In genomic region chr2:127733113-127733815, GRCh38 we compare ENCODE assay signal across 23 cellular contexts. TPM values are rescaled to one million over a fixed set of nuclear protein-coding genes. Genes with fewer than 3 reads are reported as not detected.
A peak's percentile ranks its signal among the peaks of the same experiment; 100 is the strongest.
DNase-seq lines count a peak whose midpoint lies in the region; TF ChIP-seq lines count a peak whose summit lies in the region.
"Had no signal": no experiment of that assay in that cellular context is flagged by ENCODE, and none has a peak within 500 bp of the region (broad histone marks: within the 10 kb centered on the region; RNA-seq: fewer than 3 reads in every experiment).

No MANE protein-coding gene starts in this region.

- no peaks in the 10 kb centered on the region for H3K27me3 ChIP-seq in adrenal gland
- H3K27me3 ChIP-seq: dorsolateral prefrontal cortex, SJSA1, thyroid gland had no signal

- H3K4me3 ChIP-seq in adrenal gland, result peak overlapping the region in 2 of 4 donors; percentile 3 to 41
- peak overlapping the region; percentile 5 for H3K4me3 ChIP-seq in urinary bladder (ENCODE audit: low read depth, low read length)
- H3K4me3 ChIP-seq: K562, mucosa of descending colon, SJSA1, thyroid gland had no signal

- H3K36me3 Mint-ChIP-seq in glutamatergic neuron (ENCODE audit: unreplicated experiment), result no peaks in the 10 kb centered on the region
- peaks cover 4% of the 10 kb centered on the region for H3K36me3 Mint-ChIP-seq in nephron (ENCODE audit: low read depth)

- H3K4me1 ChIP-seq in adrenal gland (replicated peaks in 1 of 2), result peaks cover 0 to 14% of the 10 kb centered on the region in 2 donors
- no peaks in the 10 kb centered on the region for H3K4me1 ChIP-seq in urinary bladder (ENCODE audit: insufficient read depth)

- intact Hi-C loops in adrenal gland (cut with DNase I), result no loop called here

- H3K27ac Mint-ChIP-seq in glutamatergic neuron (ENCODE audit: unreplicated experiment) (peak overlapping the region; percentile 45), nephron (peak overlapping the region; percentile 63 to 88 (median 82))
- H3K27ac Mint-ChIP-seq: T-helper 17 cell had no signal

- H3K27ac ChIP-seq in adrenal gland (peak overlapping the region in 3 of 5 donors; percentile 0 to 60 (median 45)), urinary bladder (ENCODE audit: low read depth) (no peak overlapping the region)
- H3K27ac ChIP-seq: dorsolateral prefrontal cortex, SJSA1, thyroid gland, WERI-Rb-1 had no signal

- 45 to 63% (median 53%) methylated on average over 6 of the region's 6 CpGs for WGBS in adrenal gland, 4 donors
- 47% methylated on average over 6 of the region's 6 CpGs for WGBS in urinary bladder

- TF ChIP-seq POLR2A in adrenal gland (IDR thresholded peaks at IDR 0.05), result no peak

- no peaks in the 10 kb centered on the region for H3K4me1 Mint-ChIP-seq in glutamatergic neuron (ENCODE audit: low read depth, unreplicated experiment)
- H3K4me1 Mint-ChIP-seq in nephron, result peaks cover 30% of the 10 kb centered on the region

- no peaks in the 10 kb centered on the region for H3K36me3 ChIP-seq in adrenal gland (replicated peaks in 1 of 2)
- peaks cover 2% of the 10 kb centered on the region for H3K36me3 ChIP-seq in urinary bladder (ENCODE audit: insufficient read depth)
- H3K36me3 ChIP-seq: thyroid gland had no signal

- DNase-seq in adrenal gland (no peak), glutamatergic neuron (no peak), anterior cingulate cortex (lab: John Stamatoyannopoulos, UW) (no peak), CD1c-positive myeloid dendritic cell (ENCODE audit: extremely low spot score) (no peak)
- no peak for DNase-seq in stimulated activated naive CD4-positive, alpha-beta T cell treated with Interleukin-2 at 50 U/mL for 16 hours (lab: John Stamatoyannopoulos, UW)
- DNase-seq: activated CD4-positive, alpha-beta T cell treated with anti-CD3 and anti-CD28 coated beads, Interleukin-2, amount 50 U/mL, for 48 hours; activated gamma-delta T cell; caudate nucleus; COR-L47; dorsolateral prefrontal cortex; MM.1S; mucosa of descending colon; NCI-H1694 treated with DMSO at 0.1 percent for 48 hours; NCI-H748 treated with DMSO at 0.1 percent for 48 hours; PC-3; stimulated activated CD4-positive, alpha-beta T cell treated with anti-CD3 and anti-CD28 coated beads, Interleukin-15, amount 100 ng/mL, for 24 hours; T-helper 17 cell; thyroid gland; WERI-Rb-1 had no signal

- H3K9me3 ChIP-seq in adrenal gland (replicated peaks in 1 of 3), result no peaks in the 10 kb centered on the region
- H3K9me3 ChIP-seq: mucosa of descending colon, SJSA1, thyroid gland had no signal

- H3K9me3 Mint-ChIP-seq in glutamatergic neuron (ENCODE audit: unreplicated experiment), result no peaks in the 10 kb centered on the region
- H3K9me3 Mint-ChIP-seq in nephron, result no peaks in the 10 kb centered on the region

- TF ChIP-seq CTCF in adrenal gland (IDR thresholded peaks at IDR 0.05), result no peak
- TF ChIP-seq CTCF in glutamatergic neuron (IDR thresholded peaks at IDR 0.05; ENCODE audit: partially characterized antibody, unreplicated experiment), result no peak
- no peak for TF ChIP-seq CTCF in nephron (IDR thresholded peaks at IDR 0.05; ENCODE audit: unreplicated experiment in 3 of 3)

- H3K27me3 Mint-ChIP-seq in glutamatergic neuron (ENCODE audit: unreplicated experiment) (peaks cover 4% of the 10 kb centered on the region), nephron (ENCODE audit: low read depth) (no peaks in the 10 kb centered on the region)
- H3K27me3 Mint-ChIP-seq: T-helper 17 cell had no signal

- H3K4me3 Mint-ChIP-seq in glutamatergic neuron (ENCODE audit: unreplicated experiment) (no peak overlapping the region), nephron (no peak overlapping the region)
- H3K4me3 Mint-ChIP-seq: T-helper 17 cell had no signal

RNA-seq across cellular contexts. Expression of gene SFT2D3, which starts 32.0 kb away (rescaled TPM):
- 10 to 100 TPM in 3 of 8 donors, 1 to 10 TPM in 5; 5.1 to 12.2 (median 8.1) TPM for total RNA-seq in adrenal gland
- 1 to 10 TPM; 4.3 to 8.5 (median 5.4) TPM for polyA plus RNA-seq in adrenal gland
- total RNA-seq in glutamatergic neuron (ENCODE audit: unreplicated experiment), result 6.4 TPM
- total RNA-seq in urinary bladder, result 7.2 TPM
- polyA plus RNA-seq in urinary bladder, result 5.5 TPM

RNA-seq across cellular contexts. Expression of gene LIMS2, which starts 57.9 kb away (rescaled TPM):
- total RNA-seq in adrenal gland (10 to 100 TPM in 7 of 8 donors, 1 to 10 TPM in 1; 8.7 to 32.3 (median 16.1) TPM), glutamatergic neuron (ENCODE audit: unreplicated experiment) (0.29 TPM), urinary bladder (18.7 TPM)
- polyA plus RNA-seq in adrenal gland (100 to 1,000 TPM in 2 of 3 donors, 1 to 10 TPM in 1; 3.8 to 142 (median 107) TPM), urinary bladder (346 TPM)
